In the genomic region with DNA sequence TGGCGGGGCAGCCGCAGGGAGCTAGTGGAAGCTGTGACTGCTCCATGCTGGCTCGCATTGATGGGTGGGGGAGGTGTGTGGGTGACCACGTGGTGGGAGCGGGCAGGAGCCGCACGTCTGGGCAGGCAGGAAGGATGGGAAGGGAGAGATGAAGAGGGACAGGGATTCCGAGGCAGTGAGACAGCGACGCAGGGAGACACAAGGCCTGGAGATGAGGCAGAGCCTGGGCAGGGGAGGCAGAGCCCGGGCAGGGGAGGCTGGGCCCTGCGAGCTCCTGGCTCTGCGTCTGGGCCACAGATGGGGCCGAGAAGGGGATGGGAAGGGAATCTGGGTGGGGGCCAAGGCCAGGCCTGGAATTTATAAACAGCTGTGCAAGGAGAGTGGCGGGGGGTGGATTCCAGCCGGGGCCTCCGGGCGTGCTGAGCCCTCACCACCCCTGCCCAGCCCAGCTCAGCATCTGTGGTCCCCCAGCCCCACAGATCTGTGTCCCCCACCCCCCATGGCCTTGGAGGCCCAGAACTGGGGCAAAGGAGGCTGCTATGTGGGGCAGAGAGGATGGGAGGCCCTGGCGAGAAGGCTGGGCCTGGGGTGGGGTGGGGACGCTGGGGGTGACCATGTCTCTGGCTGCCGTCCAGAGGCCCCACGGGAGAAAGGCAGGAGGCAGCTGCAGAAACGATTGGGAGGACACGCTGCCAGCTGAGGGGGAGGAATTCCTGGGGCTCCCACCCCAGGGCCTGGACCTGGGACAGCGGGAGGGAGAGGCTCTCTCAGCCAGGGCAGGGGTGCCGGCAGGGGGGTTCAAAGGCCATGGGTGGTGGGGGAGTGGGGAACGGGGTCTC, we compare ENCODE assay signal across 1 cellular context.
TF ChIP-seq lines count a peak whose summit lies in the region.

No MANE protein-coding gene starts in this region.

TF ChIP-seq in GM23338, 12 proteins besides CTCF, POLR2A, EP300 and RAD21 (continued from another document):
- TF ChIP-seq ZNF462 (CRISPR knock-in tag; IDR thresholded peaks at IDR 0.05) = no peak
- TF ChIP-seq STAT1 (IDR thresholded peaks at IDR 0.05; ENCODE audit: unreplicated experiment) = no peak
- TF ChIP-seq ETS1 (IDR thresholded peaks at IDR 0.05) = no peak
- TF ChIP-seq EZH2phosphoT487 (IDR thresholded peaks at IDR 0.05; ENCODE audit: unreplicated experiment) = no peak
